8 cellular contexts compared by ENCODE assay signal in the genomic region with DNA sequence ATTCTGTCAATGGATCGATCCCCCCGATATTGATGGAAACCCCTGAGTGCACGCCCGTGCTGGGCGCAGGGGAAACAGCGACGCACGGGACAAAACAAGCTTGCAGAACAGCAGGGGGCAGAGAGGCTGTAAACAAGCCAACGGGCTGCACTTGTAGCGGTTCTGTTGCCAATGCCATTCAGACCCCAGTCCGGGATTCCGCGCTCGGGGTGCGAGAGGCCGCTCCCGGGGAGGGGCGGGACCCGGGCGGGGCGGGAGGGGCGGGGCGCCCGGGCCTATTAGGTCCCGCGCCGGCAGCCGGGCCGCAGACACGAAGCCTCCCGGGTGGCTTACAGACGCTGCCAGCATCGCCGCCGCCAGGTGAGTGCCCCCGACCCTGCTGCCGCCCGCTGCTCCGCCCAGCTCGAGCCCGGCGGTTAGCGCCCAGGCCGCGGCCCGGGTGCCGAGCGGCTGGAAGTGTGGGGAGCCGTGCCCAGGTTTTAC. TPM values are rescaled to one million over a fixed set of nuclear protein-coding genes. Genes with fewer than 3 reads are reported as not detected.
A peak's percentile ranks its signal among the peaks of the same experiment; 100 is the strongest.
DNase-seq lines count a peak whose midpoint lies in the region; ATAC-seq lines count a peak whose summit lies in the region.

A gene with protein sequence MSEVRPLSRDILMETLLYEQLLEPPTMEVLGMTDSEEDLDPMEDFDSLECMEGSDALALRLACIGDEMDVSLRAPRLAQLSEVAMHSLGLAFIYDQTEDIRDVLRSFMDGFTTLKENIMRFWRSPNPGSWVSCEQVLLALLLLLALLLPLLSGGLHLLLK (plus strand): TSS at position 307 of the 483 bp plus-strand sequence. CDS start 13,273 bp downstream, outside the sequence.

- H3K4me1 Mint-ChIP-seq in activated naive CD8-positive, alpha-beta T cell (ENCODE audit: low read depth): peaks cover 5% of the 10 kb centered on the region

- H3K4me1 ChIP-seq in right cardiac atrium (ENCODE audit: control insufficient read depth, insufficient read depth, low read length): no peaks in the 10 kb centered on the region

- H3K4me3 Mint-ChIP-seq in activated naive CD8-positive, alpha-beta T cell: peak within 1 kb of the TSS; percentile 86

- H3K27me3 ChIP-seq in right cardiac atrium (ENCODE audit: control insufficient read depth, insufficient read depth): no peaks in the 10 kb centered on the region

- H3K9me3 ChIP-seq in SK-N-MC (ENCODE audit: low read depth, low read length): no peaks in the 10 kb centered on the region
- no peaks in the 10 kb centered on the region for H3K9me3 ChIP-seq in right cardiac atrium (ENCODE audit: control insufficient read depth, low read length)

- no peaks in the 10 kb centered on the region for H3K9me3 Mint-ChIP-seq in activated naive CD8-positive, alpha-beta T cell (ENCODE audit: low read depth)

- under 1% methylated on average over 49 of the region's 49 CpGs for WGBS in right cardiac atrium

- H3K4me3 ChIP-seq in SK-N-MC: peak within 1 kb of the TSS; percentile 78
- peak within 1 kb of the TSS; percentile 56 for H3K4me3 ChIP-seq in right cardiac atrium (ENCODE audit: low read length)
- H3K4me3 ChIP-seq in skeletal muscle cell (ENCODE audit: low read depth, low read length): peak within 1 kb of the TSS; percentile 48

- no peaks in the 10 kb centered on the region for H3K36me3 ChIP-seq in SK-N-MC (ENCODE audit: insufficient read depth, low read length)

- no peaks in the 10 kb centered on the region for H3K36me3 Mint-ChIP-seq in activated naive CD8-positive, alpha-beta T cell

- no peak within 1 kb of the TSS for H3K27ac Mint-ChIP-seq in activated naive CD8-positive, alpha-beta T cell

- peak; percentile 39 for ATAC-seq in HG03159 (IDR thresholded peaks at IDR 0.05; ENCODE audit: unreplicated experiment)
- peak; percentile 50 to 68 for ATAC-seq in right cardiac atrium
- ATAC-seq in HG02610 (IDR thresholded peaks at IDR 0.05; ENCODE audit: unreplicated experiment): no peak

- peak; percentile 51 for DNase-seq in Daoy (ENCODE audit: low read depth)
- DNase-seq in SK-N-MC (ENCODE audit: low read depth, low spot score): no peak
- peak in 2 of 3 donors; percentile 65 to 75 for DNase-seq in right cardiac atrium
- no peak for DNase-seq in skeletal muscle cell (ENCODE audit: low read depth)
- no peak for DNase-seq in NCI-H1092 treated with DMSO at 0.1 percent for 48 hours (lab: John Stamatoyannopoulos, UW)

- no peak within 1 kb of the TSS for H3K9ac ChIP-seq in SK-N-MC (ENCODE audit: insufficient read length)

- H3K27me3 Mint-ChIP-seq in activated naive CD8-positive, alpha-beta T cell: no peaks in the 10 kb centered on the region

- H3K27ac ChIP-seq in SK-N-MC: no peak within 1 kb of the TSS
- no peak within 1 kb of the TSS for H3K27ac ChIP-seq in right cardiac atrium (ENCODE audit: low read length)

- intact Hi-C loops in right cardiac atrium (cut with DNase I): no loop called here

RNA-seq across cellular contexts. Expression of the gene that starts here (rescaled TPM):
- 11.5 and 14.4 TPM in 2 replicates for total RNA-seq in Daoy (2014; rRNA removed; shearing (Covaris generic))
- under 1 TPM in 3 of 4 donors, not detected in 1; 0.31 to 0.34 (median 0.32) TPM for total RNA-seq in right cardiac atrium
- 0.52 TPM for polyA plus RNA-seq in right cardiac atrium

Comparison
In these comparisons a context has a peak if more than half of its experiments do, and no peak if none do; other contexts are left out.
1. Peak in DNase-seq, ATAC-seq and H3K4me3 ChIP-seq in right cardiac atrium; RNA of the gene not detected or under 1 TPM.